Comparison of ENCODE assay signal across 1 cellular context in the genomic region with DNA sequence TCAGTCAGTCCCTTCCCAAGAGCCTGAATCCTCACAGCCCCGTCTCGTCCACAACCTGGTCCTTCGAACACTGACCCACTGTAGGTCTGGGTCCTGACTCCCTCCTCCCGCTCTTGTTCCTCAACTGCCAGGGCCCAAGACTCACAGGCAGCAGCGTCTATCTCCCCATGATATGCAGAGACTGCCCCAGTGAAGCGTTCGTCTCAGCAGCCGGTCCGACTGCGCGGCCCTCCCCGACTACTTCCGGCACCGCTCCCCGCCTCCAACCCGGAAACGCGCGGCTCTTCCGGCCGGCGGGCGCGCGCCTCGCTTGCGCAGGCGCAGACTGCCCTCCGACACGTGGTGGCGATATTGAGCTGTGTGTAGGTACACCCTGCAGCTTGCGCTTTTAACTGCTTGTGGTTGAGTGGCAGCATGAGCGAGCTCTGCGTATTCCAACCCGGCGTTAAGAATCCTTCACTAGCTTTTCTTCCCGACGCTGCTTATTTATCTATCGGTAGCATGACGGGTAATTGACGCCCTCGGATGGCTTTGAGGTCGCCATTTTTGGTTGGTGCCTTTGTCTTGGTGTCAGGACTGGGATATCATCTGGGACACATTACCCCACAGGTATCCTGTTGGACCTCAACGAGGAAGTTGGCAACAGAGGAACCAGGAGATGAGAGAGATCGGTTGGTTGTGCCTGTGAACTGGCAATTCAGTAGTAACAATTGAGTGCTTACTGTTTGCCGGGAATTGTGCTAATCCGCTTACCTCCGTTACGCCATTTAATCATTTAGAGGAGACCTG.
TF ChIP-seq lines count a peak whose summit lies in the region.

TSS of gene TAF12 (minus strand) at position 221 of the 789 bp plus-strand sequence. CDS start 20,986 bp downstream, outside the sequence.

TF ChIP-seq in K562, 482 proteins besides CTCF, POLR2A, EP300 and RAD21 (continued from another document and continues in another):
- TF ChIP-seq STAT5A (IDR thresholded peaks at IDR 0.05; ENCODE audit: borderline replicate concordance, low read length): no peak; the same call in 1 of the 2 replicates
- TF ChIP-seq MEF2D (tag; conservative IDR thresholded peaks at IDR 0.05; ENCODE audit: low read depth): no peak; the same call in 1 of the 2 replicates
- TF ChIP-seq JUND (IDR thresholded peaks at IDR 0.05; ENCODE audit: borderline replicate concordance, low read depth, low read length): peak; percentile 62; the same call in 1 of the 2 replicates
- TF ChIP-seq JUND (tag; IDR thresholded peaks at IDR 0.05; ENCODE audit: borderline replicate concordance, low read depth, low read length): peak; percentile 50; the same call in 2 of the 3 replicates
- TF ChIP-seq SREBF1 (IDR thresholded peaks at IDR 0.05; ENCODE audit: borderline replicate concordance, low read depth, low read length): no peak; the same call in 1 of the 2 replicates
- TF ChIP-seq ZNF143 (CRISPR knock-in tag; IDR thresholded peaks at IDR 0.05): peak; percentile 51; the same call in 1 of the 2 replicates
- TF ChIP-seq PTBP1 (IDR thresholded peaks at IDR 0.05; ENCODE audit: low read depth, low read length): peak; percentile 83; the same call in 1 of the 2 replicates
- TF ChIP-seq HDAC8 (tag; IDR thresholded peaks at IDR 0.05): peak; percentile 70
- no peak for TF ChIP-seq IFI16 (CRISPR knock-in tag; IDR thresholded peaks at IDR 0.05)
- TF ChIP-seq ELF1 (tag; IDR thresholded peaks at IDR 0.05): peak; percentile 100
- TF ChIP-seq NFYB (IDR thresholded peaks at IDR 0.05; ENCODE audit: extremely low read depth, insufficient read length): no peak
- TF ChIP-seq ATF3 (IDR thresholded peaks at IDR 0.05): no peak
- TF ChIP-seq ATF3 (CRISPR knock-in tag; conservative IDR thresholded peaks at IDR 0.05): no peak
- TF ChIP-seq TARDBP (IDR thresholded peaks at IDR 0.05): 0 out of 2 replicates have a peak, but pooled peaks have one; percentile 65
- TF ChIP-seq PPARD (CRISPR knock-in tag; IDR thresholded peaks at IDR 0.05): no peak
- no peak for TF ChIP-seq FOXA1 (IDR thresholded peaks at IDR 0.05; ENCODE audit: borderline replicate concordance)
- no peak for TF ChIP-seq ZFP30 (CRISPR knock-in tag; IDR thresholded peaks at IDR 0.05; ENCODE audit: borderline replicate concordance)
- no peak; the same call in none of the 2 replicates for TF ChIP-seq TCF3 (CRISPR knock-in tag; IDR thresholded peaks at IDR 0.05)
- TF ChIP-seq, protein P1, sequence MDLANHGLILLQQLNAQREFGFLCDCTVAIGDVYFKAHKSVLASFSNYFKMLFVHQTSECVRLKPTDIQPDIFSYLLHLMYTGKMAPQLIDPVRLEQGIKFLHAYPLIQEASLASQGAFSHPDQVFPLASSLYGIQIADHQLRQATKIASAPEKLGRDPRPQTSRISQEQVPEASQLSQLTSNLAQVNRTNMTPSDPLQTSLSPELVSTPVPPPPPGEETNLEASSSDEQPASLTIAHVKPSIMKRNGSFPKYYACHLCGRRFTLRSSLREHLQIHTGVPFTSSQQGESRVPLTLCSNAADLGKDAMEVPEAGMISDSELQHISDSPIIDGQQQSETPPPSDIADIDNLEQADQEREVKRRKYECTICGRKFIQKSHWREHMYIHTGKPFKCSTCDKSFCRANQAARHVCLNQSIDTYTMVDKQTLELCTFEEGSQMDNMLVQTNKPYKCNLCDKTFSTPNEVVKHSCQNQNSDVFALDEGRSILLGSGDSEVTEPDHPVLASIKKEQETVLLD (IDR thresholded peaks at IDR 0.05): peak; percentile 92
- no peak for TF ChIP-seq ZC3H11A (IDR thresholded peaks at IDR 0.05; ENCODE audit: low read depth, low read length)
- TF ChIP-seq, protein P2, sequence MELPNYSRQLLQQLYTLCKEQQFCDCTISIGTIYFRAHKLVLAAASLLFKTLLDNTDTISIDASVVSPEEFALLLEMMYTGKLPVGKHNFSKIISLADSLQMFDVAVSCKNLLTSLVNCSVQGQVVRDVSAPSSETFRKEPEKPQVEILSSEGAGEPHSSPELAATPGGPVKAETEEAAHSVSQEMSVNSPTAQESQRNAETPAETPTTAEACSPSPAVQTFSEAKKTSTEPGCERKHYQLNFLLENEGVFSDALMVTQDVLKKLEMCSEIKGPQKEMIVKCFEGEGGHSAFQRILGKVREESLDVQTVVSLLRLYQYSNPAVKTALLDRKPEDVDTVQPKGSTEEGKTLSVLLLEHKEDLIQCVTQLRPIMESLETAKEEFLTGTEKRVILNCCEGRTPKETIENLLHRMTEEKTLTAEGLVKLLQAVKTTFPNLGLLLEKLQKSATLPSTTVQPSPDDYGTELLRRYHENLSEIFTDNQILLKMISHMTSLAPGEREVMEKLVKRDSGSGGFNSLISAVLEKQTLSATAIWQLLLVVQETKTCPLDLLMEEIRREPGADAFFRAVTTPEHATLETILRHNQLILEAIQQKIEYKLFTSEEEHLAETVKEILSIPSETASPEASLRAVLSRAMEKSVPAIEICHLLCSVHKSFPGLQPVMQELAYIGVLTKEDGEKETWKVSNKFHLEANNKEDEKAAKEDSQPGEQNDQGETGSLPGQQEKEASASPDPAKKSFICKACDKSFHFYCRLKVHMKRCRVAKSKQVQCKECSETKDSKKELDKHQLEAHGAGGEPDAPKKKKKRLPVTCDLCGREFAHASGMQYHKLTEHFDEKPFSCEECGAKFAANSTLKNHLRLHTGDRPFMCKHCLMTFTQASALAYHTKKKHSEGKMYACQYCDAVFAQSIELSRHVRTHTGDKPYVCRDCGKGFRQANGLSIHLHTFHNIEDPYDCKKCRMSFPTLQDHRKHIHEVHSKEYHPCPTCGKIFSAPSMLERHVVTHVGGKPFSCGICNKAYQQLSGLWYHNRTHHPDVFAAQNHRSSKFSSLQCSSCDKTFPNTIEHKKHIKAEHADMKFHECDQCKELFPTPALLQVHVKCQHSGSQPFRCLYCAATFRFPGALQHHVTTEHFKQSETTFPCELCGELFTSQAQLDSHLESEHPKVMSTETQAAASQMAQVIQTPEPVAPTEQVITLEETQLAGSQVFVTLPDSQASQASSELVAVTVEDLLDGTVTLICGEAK (IDR thresholded peaks at IDR 0.05): peak; percentile 99
- TF ChIP-seq, protein P2 (CRISPR knock-in tag; IDR thresholded peaks at IDR 0.05): no peak
- TF ChIP-seq HSF4 (CRISPR knock-in tag; IDR thresholded peaks at IDR 0.05; ENCODE audit: borderline replicate concordance): no peak
- TF ChIP-seq ZNF217 (CRISPR knock-in tag; IDR thresholded peaks at IDR 0.05): no peak
- TF ChIP-seq BMI1 (IDR thresholded peaks at IDR 0.05; ENCODE audit: low read length): no peak
- TF ChIP-seq HCFC1 (IDR thresholded peaks at IDR 0.05; ENCODE audit: low read depth, low read length): peak; percentile 79
- no peak for TF ChIP-seq RBM15 (IDR thresholded peaks at IDR 0.05; ENCODE audit: insufficient read depth, low read length)
- TF ChIP-seq MAFG (tag; conservative IDR thresholded peaks at IDR 0.05): no peak
- TF ChIP-seq NBN (IDR thresholded peaks at IDR 0.05; ENCODE audit: low read depth): peak; percentile 42; the same call in 1 of the 2 replicates
- TF ChIP-seq PRDM10 (IDR thresholded peaks at IDR 0.05; ENCODE audit: partially characterized antibody): peak; percentile 19
- no peak for TF ChIP-seq BRCA1 (IDR thresholded peaks at IDR 0.05)
- TF ChIP-seq BRCA1 (CRISPR knock-in tag; IDR thresholded peaks at IDR 0.05): no peak
- TF ChIP-seq, protein P3, sequence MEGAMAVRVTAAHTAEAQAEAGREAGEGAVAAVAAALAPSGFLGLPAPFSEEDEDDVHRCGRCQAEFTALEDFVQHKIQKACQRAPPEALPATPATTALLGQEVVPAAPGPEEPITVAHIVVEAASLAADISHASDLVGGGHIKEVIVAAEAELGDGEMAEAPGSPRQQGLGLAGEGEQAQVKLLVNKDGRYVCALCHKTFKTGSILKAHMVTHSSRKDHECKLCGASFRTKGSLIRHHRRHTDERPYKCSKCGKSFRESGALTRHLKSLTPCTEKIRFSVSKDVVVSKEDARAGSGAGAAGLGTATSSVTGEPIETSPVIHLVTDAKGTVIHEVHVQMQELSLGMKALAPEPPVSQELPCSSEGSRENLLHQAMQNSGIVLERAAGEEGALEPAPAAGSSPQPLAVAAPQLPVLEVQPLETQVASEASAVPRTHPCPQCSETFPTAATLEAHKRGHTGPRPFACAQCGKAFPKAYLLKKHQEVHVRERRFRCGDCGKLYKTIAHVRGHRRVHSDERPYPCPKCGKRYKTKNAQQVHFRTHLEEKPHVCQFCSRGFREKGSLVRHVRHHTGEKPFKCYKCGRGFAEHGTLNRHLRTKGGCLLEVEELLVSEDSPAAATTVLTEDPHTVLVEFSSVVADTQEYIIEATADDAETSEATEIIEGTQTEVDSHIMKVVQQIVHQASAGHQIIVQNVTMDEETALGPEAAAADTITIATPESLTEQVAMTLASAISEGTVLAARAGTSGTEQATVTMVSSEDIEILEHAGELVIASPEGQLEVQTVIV (CRISPR knock-in tag; IDR thresholded peaks at IDR 0.05; ENCODE audit: borderline replicate concordance): no peak
- TF ChIP-seq MCM3 (IDR thresholded peaks at IDR 0.05): no peak
- no peak; the same call in 1 of the 2 replicates for TF ChIP-seq ATF1 (CRISPR knock-in tag; IDR thresholded peaks at IDR 0.05)
- TF ChIP-seq ATF1 (tag; IDR thresholded peaks at IDR 0.05): peak; percentile 86
- TF ChIP-seq NRF1 (conservative IDR thresholded peaks at IDR 0.05 in 1 of 2, IDR thresholded peaks at IDR 0.05 in 1 of 2): peak; percentile 96 to 97
- TF ChIP-seq, protein P4, sequence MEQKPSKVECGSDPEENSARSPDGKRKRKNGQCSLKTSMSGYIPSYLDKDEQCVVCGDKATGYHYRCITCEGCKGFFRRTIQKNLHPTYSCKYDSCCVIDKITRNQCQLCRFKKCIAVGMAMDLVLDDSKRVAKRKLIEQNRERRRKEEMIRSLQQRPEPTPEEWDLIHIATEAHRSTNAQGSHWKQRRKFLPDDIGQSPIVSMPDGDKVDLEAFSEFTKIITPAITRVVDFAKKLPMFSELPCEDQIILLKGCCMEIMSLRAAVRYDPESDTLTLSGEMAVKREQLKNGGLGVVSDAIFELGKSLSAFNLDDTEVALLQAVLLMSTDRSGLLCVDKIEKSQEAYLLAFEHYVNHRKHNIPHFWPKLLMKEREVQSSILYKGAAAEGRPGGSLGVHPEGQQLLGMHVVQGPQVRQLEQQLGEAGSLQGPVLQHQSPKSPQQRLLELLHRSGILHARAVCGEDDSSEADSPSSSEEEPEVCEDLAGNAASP (IDR thresholded peaks at IDR 0.05): no peak
- TF ChIP-seq DPF2 (IDR thresholded peaks at IDR 0.05): peak; percentile 52; the same call in 1 of the 2 replicates
- no peak for TF ChIP-seq ZFP1 (CRISPR knock-in tag; IDR thresholded peaks at IDR 0.05)
